Comparison of ENCODE assay signal across 23 cellular contexts in the genomic region with DNA sequence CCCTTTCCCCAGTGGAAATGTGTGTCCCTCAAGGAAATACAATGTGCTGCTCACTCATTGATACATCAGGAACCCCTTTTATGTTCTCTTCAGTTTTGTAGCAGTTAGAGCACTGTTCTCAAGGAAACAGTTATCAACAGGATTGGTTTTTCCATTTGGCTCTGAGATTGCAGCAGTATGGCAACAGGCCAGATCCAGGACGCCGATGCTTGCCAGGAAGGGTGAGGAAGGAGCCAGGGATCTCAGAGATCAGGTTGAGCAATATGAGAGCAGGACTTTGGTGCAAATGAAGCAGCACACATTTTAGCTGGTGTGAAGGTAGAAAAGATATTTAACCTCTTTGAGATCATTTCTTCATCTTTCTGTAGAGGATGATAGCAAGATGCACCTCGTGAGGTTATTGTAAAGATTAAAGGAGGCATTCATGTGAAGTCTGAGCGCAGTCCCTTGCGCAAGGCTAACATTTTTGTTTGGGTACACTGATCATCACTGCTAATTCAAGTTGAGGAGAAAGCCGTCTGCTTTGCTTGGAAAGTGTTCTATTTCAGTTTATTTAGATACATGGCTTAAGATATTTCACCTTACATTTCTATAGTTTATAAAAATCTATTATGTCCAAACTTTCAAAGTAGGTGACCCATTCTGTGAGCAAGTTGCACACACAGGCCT.
A peak's percentile ranks its signal among the peaks of the same experiment; 100 is the strongest.
DNase-seq lines count a peak whose midpoint lies in the region; ATAC-seq, FAIRE-seq and TF ChIP-seq lines count a peak whose summit lies in the region.
"Had no signal": no experiment of that assay in that cellular context is flagged by ENCODE, and none has a peak within 500 bp of the region (broad histone marks: within the 10 kb centered on the region; RNA-seq: fewer than 3 reads in every experiment).

No MANE protein-coding gene starts in this region.

- no peak overlapping the region for H3K4me3 ChIP-seq in LNCaP clone FGC (ENCODE audit: low read depth, low read length)
- H3K4me3 ChIP-seq in right cardiac atrium (ENCODE audit: low read length): no peak overlapping the region
- no peak overlapping the region for H3K4me3 ChIP-seq in small intestine (ENCODE audit: low read depth in 1 of 2, low read length in 2 of 2)
- H3K4me3 ChIP-seq: ovary, testis had no signal

- no peaks in the 10 kb centered on the region for H3K4me1 ChIP-seq in right cardiac atrium (ENCODE audit: control insufficient read depth, insufficient read depth, low read length)
- no peaks in the 10 kb centered on the region for H3K4me1 ChIP-seq in small intestine (ENCODE audit: control insufficient read depth in 2 of 2, insufficient read depth in 1 of 2, low read depth in 1 of 2, low read length in 1 of 2)
- H3K4me1 ChIP-seq: testis had no signal

- H3K27ac ChIP-seq in VCaP (peak overlapping the region; percentile 63), right cardiac atrium (ENCODE audit: low read length) (no peak overlapping the region), small intestine (ENCODE audit: low read depth in 1 of 2, low read length in 1 of 2) (no peak overlapping the region)
- H3K27ac ChIP-seq: ovary, testis had no signal

- no peak for FAIRE-seq in small intestine (lab: Jason Lieb, UNC)
- FAIRE-seq: endometrium, GM12892 had no signal

- TF ChIP-seq CTCF in LNCaP clone FGC (IDR thresholded peaks at IDR 0.05; ENCODE audit: control insufficient read depth, extremely low read depth, insufficient read depth): no peak
- TF ChIP-seq CTCF in VCaP (conservative IDR thresholded peaks at IDR 0.05): no peak
- TF ChIP-seq CTCF in progenitor cell of endocrine pancreas (IDR thresholded peaks at IDR 0.05; ENCODE audit: unreplicated experiment): no peak

- H3K9me3 Mint-ChIP-seq in progenitor cell of endocrine pancreas (ENCODE audit: low read depth): no peaks in the 10 kb centered on the region
- H3K9me3 Mint-ChIP-seq: activated CD4-positive, alpha-beta memory T cell treated with anti-CD3 and anti-CD28 coated beads, Interleukin-2, amount 10 ng/mL, durations not matched to agents 7 days and 5 days had no signal

- no peaks in the 10 kb centered on the region for H3K36me3 ChIP-seq in small intestine (ENCODE audit: control insufficient read depth in 2 of 2, insufficient read depth in 2 of 2, low read length in 2 of 2)
- H3K36me3 ChIP-seq: ovary had no signal

- H3K27me3 ChIP-seq in right cardiac atrium (ENCODE audit: control insufficient read depth, insufficient read depth) (no peaks in the 10 kb centered on the region), small intestine (ENCODE audit: control insufficient read depth in 2 of 2, insufficient read depth in 2 of 2, low read length in 2 of 2) (no peaks in the 10 kb centered on the region)
- H3K27me3 ChIP-seq: ovary, testis had no signal

- ATAC-seq in right cardiac atrium (peak; percentile 73 to 87), GM21367 (IDR thresholded peaks at IDR 0.05; ENCODE audit: unreplicated experiment) (no peak), HG03457 (IDR thresholded peaks at IDR 0.05; ENCODE audit: unreplicated experiment) (no peak), HG02798 (IDR thresholded peaks at IDR 0.05; ENCODE audit: poor library complexity, unreplicated experiment) (no peak)
- ATAC-seq: natural killer cell had no signal

- peak; percentile 62 for DNase-seq in LNCaP clone FGC (ENCODE audit: low read depth)
- peak; percentile 56 to 69 (median 63) for DNase-seq in right cardiac atrium
- peak; percentile 49 for DNase-seq in small intestine
- DNase-seq in progenitor cell of endocrine pancreas (ENCODE audit: low spot score, unreplicated experiment): no peak
- DNase-seq: activated CD4-positive, alpha-beta memory T cell treated with anti-CD3 and anti-CD28 coated beads, Interleukin-2, amount 10 ng/mL, durations not matched to agents 7 days and 5 days; activated CD4-positive, CD25-positive, alpha-beta regulatory T cell; activated effector memory CD4-positive, alpha-beta T cell treated with Interleukin-2 at 50 U/mL for 16 hours; CD4-positive, alpha-beta memory T cell; cortex of kidney; DMS53; kidney glomerular epithelial cell; natural killer cell; NCI-H1417 treated with DMSO at 0.1 percent for 48 hours; NCI-H2171; T1000; testis had no signal

- no peak overlapping the region for H3K27ac Mint-ChIP-seq in progenitor cell of endocrine pancreas
- H3K27ac Mint-ChIP-seq: activated CD4-positive, alpha-beta memory T cell treated with anti-CD3 and anti-CD28 coated beads, Interleukin-2, amount 10 ng/mL, durations not matched to agents 7 days and 5 days; CD4-positive, alpha-beta memory T cell; natural killer cell had no signal

- H3K4me3 Mint-ChIP-seq in progenitor cell of endocrine pancreas (ENCODE audit: low read depth): no peak overlapping the region
- H3K4me3 Mint-ChIP-seq: activated CD4-positive, alpha-beta memory T cell treated with anti-CD3 and anti-CD28 coated beads, Interleukin-2, amount 10 ng/mL, durations not matched to agents 7 days and 5 days; CD4-positive, alpha-beta memory T cell; natural killer cell had no signal

- H3K4me1 Mint-ChIP-seq in progenitor cell of endocrine pancreas (ENCODE audit: low read depth): no peaks in the 10 kb centered on the region
- H3K4me1 Mint-ChIP-seq: activated CD4-positive, alpha-beta memory T cell treated with anti-CD3 and anti-CD28 coated beads, Interleukin-2, amount 10 ng/mL, durations not matched to agents 7 days and 5 days; CD4-positive, alpha-beta memory T cell; natural killer cell had no signal

- intact Hi-C loops in right cardiac atrium (cut with DNase I): no loop called here

- 63% methylated on average over 6 of the region's 6 CpGs for WGBS in right cardiac atrium
- WGBS in small intestine, 3 donors: 45 to 69% (median 57%) methylated on average over 6 of the region's 6 CpGs

- H3K27me3 Mint-ChIP-seq in progenitor cell of endocrine pancreas: no peaks in the 10 kb centered on the region
- H3K27me3 Mint-ChIP-seq: activated CD4-positive, alpha-beta memory T cell treated with anti-CD3 and anti-CD28 coated beads, Interleukin-2, amount 10 ng/mL, durations not matched to agents 7 days and 5 days; CD4-positive, alpha-beta memory T cell had no signal

- H3K9me3 ChIP-seq in right cardiac atrium (ENCODE audit: control insufficient read depth, low read length) (no peaks in the 10 kb centered on the region), small intestine (ENCODE audit: control insufficient read depth, low read depth) (no peaks in the 10 kb centered on the region)
- H3K9me3 ChIP-seq: ovary, testis had no signal

- no peaks in the 10 kb centered on the region for H3K36me3 Mint-ChIP-seq in progenitor cell of endocrine pancreas (ENCODE audit: insufficient read depth)
- H3K36me3 Mint-ChIP-seq: CD4-positive, alpha-beta memory T cell; natural killer cell had no signal

Comparison
In these comparisons a context has a peak if more than half of its experiments do, and no peak if none do; other contexts are left out.
1. ATAC-seq: peak in right cardiac atrium (2 of 2); none in GM21367 (single experiment), HG03457 (single experiment) and HG02798 (single experiment).